10 cellular contexts compared by ENCODE assay signal in the genomic region with DNA sequence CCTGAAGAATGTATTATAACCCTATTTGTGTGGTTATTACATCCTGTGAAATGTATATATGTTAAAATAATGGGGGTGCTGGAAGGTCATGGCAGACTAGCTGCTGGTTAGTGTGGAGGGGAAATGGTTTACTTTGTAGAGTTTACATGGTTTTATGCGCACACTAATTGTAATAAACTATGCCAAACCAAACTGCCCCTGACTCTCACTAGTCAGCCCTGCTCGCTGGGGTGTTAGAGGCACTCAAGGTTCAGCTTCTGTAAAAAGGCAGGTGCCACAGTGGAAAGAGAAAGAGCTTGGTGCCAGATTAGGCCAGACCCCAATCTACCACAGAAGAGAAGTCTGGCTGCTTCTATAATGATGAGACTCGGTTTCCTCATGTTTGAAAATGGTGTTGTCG. TPM values are rescaled to one million over a fixed set of nuclear protein-coding genes. Genes with fewer than 3 reads are reported as not detected.
A peak's percentile ranks its signal among the peaks of the same experiment; 100 is the strongest.
DNase-seq lines count a peak whose midpoint lies in the region; ATAC-seq and TF ChIP-seq lines count a peak whose summit lies in the region.
"Had no signal": no experiment of that assay in that cellular context is flagged by ENCODE, and none has a peak within 500 bp of the region (broad histone marks: within the 10 kb centered on the region; RNA-seq: fewer than 3 reads in every experiment).

No MANE protein-coding gene starts in this region.

- H3K4me3 Mint-ChIP-seq in activated CD4-positive, alpha-beta T cell treated with anti-CD3 and anti-CD28 coated beads, Interleukin-2, amount 10 ng/mL, durations not matched to agents 7 days and 5 days: peak overlapping the region; percentile 71

- H3K27ac ChIP-seq in Panc1 (ENCODE audit: low read length) (peak overlapping the region; percentile 95), gastrocnemius medialis (peak overlapping the region; percentile 0 to 78 (median 17))
- H3K27ac ChIP-seq: breast epithelium had no signal

- H3K27me3 Mint-ChIP-seq in activated CD4-positive, alpha-beta T cell treated with anti-CD3 and anti-CD28 coated beads, Interleukin-2, amount 10 ng/mL, durations not matched to agents 7 days and 5 days: no peaks in the 10 kb centered on the region

- intact Hi-C loops in Panc1 (cut with micrococcal nuclease; ENCODE audit: unreplicated experiment): loop anchor here (5.0 kb wide), 1 partner anchor 57 kb away; no protein-coding TSS in a partner anchor
- intact Hi-C loops in gastrocnemius medialis (cut with DNase I; ENCODE audit: low total_unique reads): loop anchor here (5.0 kb wide), 2 partner anchors 53 to 572 kb away; a partner anchor contains a TSS

- in situ Hi-C loops in Panc1 (cut with HindIII; ENCODE audit: low pct_unique_long_range_greater_than_20kb, low sequenced_read_pairs) (no loop called here), gastrocnemius medialis (cut with MboI; ENCODE audit: low sequenced_read_pairs in 4 of 4) (loop anchor here (5.0 to 25.0 kb wide), 4 partner anchors 102 to 562 kb away; no protein-coding TSS in a partner anchor)

- H3K9me3 ChIP-seq in Panc1 (ENCODE audit: control insufficient read depth, insufficient read depth, low read depth, low read length) (no peaks in the 10 kb centered on the region), gastrocnemius medialis (no peaks in the 10 kb centered on the region)
- H3K9me3 ChIP-seq: breast epithelium had no signal

- H3K4me1 Mint-ChIP-seq in activated CD4-positive, alpha-beta T cell treated with anti-CD3 and anti-CD28 coated beads, Interleukin-2, amount 10 ng/mL, durations not matched to agents 7 days and 5 days: peaks cover 42% of the 10 kb centered on the region

- no TSS peak for BruUV-seq in Panc1 (replicated peaks; lab: Mats Ljungman, UMichigan)

- peaks cover 57% of the 10 kb centered on the region for H3K4me1 ChIP-seq in Panc1 (ENCODE audit: control insufficient read depth, insufficient read depth, low read length)
- H3K4me1 ChIP-seq in gastrocnemius medialis: peaks cover 20 to 23% of the 10 kb centered on the region in 2 donors
- H3K4me1 ChIP-seq: breast epithelium had no signal

- peak overlapping the region; percentile 94 for H3K27ac Mint-ChIP-seq in activated CD4-positive, alpha-beta T cell treated with anti-CD3 and anti-CD28 coated beads, Interleukin-2, amount 10 ng/mL, durations not matched to agents 7 days and 5 days

- TF ChIP-seq CTCF in Panc1 (IDR thresholded peaks at IDR 0.05): no peak; the same call in 1 of the 2 replicates
- TF ChIP-seq CTCF in choroid plexus epithelial cell (conservative IDR thresholded peaks at IDR 0.05; ENCODE audit: low read depth, low read length): no peak
- TF ChIP-seq CTCF in gastrocnemius medialis (IDR thresholded peaks at IDR 0.05 in 4 of 5, conservative IDR thresholded peaks at IDR 0.05 in 1 of 5): no peak

- DNase-seq in activated CD4-positive, alpha-beta T cell treated with anti-CD3 and anti-CD28 coated beads, Interleukin-2, amount 10 ng/mL, durations not matched to agents 7 days and 5 days: no peak
- no peak for DNase-seq in activated CD4-positive, alpha-beta T cell treated with anti-CD3 and anti-CD28 coated beads, Interleukin-2, amount 50 U/mL, for 48 hours
- DNase-seq in Panc1 (ENCODE audit: low read depth, low spot score) (no peak), choroid plexus epithelial cell (ENCODE audit: low read depth) (no peak), gastrocnemius medialis (no peak), NCI-H69 (lab: John Stamatoyannopoulos, UW) (no peak)
- DNase-seq: NCI-H1436 had no signal

- H3K36me3 ChIP-seq in Panc1 (ENCODE audit: control insufficient read depth, insufficient read depth, low read length) (no peaks in the 10 kb centered on the region), gastrocnemius medialis (no peaks in the 10 kb centered on the region)
- H3K36me3 ChIP-seq: breast epithelium had no signal

- H3K27me3 ChIP-seq in Panc1 (ENCODE audit: control insufficient read depth, insufficient read depth, low read length) (no peaks in the 10 kb centered on the region), gastrocnemius medialis (no peaks in the 10 kb centered on the region)
- H3K27me3 ChIP-seq: breast epithelium had no signal

- TF ChIP-seq POLR2A in gastrocnemius medialis (IDR thresholded peaks at IDR 0.05): no peak

- no peaks in the 10 kb centered on the region for H3K9me3 Mint-ChIP-seq in activated CD4-positive, alpha-beta T cell treated with anti-CD3 and anti-CD28 coated beads, Interleukin-2, amount 10 ng/mL, durations not matched to agents 7 days and 5 days

- CTCF ChIA-PET in activated CD4-positive, alpha-beta T cell treated with anti-CD3 and anti-CD28 coated beads, Interleukin-2, amount 10 ng/mL, durations not matched to agents 7 days and 5 days (lab: Charles Lee): interaction anchor here (0.6 to 1.0 kb wide), 3 partner anchors 9 to 103 kb away, joined by 3 read pairs; no protein-coding TSS in a partner anchor
- CTCF ChIA-PET in Panc1 (lab: Charles Lee): no interaction called here

- ATAC-seq in Panc1 (no peak), gastrocnemius medialis (no peak), GM19035 (IDR thresholded peaks at IDR 0.05; ENCODE audit: unreplicated experiment) (no peak), HG02623 (IDR thresholded peaks at IDR 0.05; ENCODE audit: unreplicated experiment) (no peak)

- peaks cover 2% of the 10 kb centered on the region for H3K36me3 Mint-ChIP-seq in activated CD4-positive, alpha-beta T cell treated with anti-CD3 and anti-CD28 coated beads, Interleukin-2, amount 10 ng/mL, durations not matched to agents 7 days and 5 days (ENCODE audit: low read depth)

- POLR2A ChIA-PET in activated CD4-positive, alpha-beta T cell treated with anti-CD3 and anti-CD28 coated beads, Interleukin-2, amount 10 ng/mL, durations not matched to agents 7 days and 5 days (lab: Charles Lee): interaction anchor here (0.6 kb wide), 1 partner anchor 17 kb away, joined by 3 read pairs; no protein-coding TSS in a partner anchor
- POLR2A ChIA-PET in Panc1 (lab: Charles Lee): no interaction called here

- H3K4me3 ChIP-seq in Panc1 (ENCODE audit: low read depth in 2 of 2, low read length in 2 of 2) (no peak overlapping the region), choroid plexus epithelial cell (ENCODE audit: low read depth, low read length) (peak overlapping the region; percentile 11), gastrocnemius medialis (no peak overlapping the region)
- H3K4me3 ChIP-seq: breast epithelium had no signal

RNA-seq across cellular contexts. Expression of a gene that starts 52.7 kb away (rescaled TPM):
- total RNA-seq in activated CD4-positive, alpha-beta T cell treated with anti-CD3 and anti-CD28 coated beads, Interleukin-2, amount 10 ng/mL, durations not matched to agents 7 days and 5 days: 10 to 100 TPM; 24.1 to 25.4 TPM
- total RNA-seq in Panc1 (2021; ENCODE audit: unreplicated experiment): 32.2 TPM
- polyA plus RNA-seq in Panc1 (2012; ENCODE audit: insufficient read length): 18.7 TPM
- 10 to 100 TPM; 12.0 to 19.3 (median 13.6) TPM for total RNA-seq in gastrocnemius medialis
